In the genomic region with DNA sequence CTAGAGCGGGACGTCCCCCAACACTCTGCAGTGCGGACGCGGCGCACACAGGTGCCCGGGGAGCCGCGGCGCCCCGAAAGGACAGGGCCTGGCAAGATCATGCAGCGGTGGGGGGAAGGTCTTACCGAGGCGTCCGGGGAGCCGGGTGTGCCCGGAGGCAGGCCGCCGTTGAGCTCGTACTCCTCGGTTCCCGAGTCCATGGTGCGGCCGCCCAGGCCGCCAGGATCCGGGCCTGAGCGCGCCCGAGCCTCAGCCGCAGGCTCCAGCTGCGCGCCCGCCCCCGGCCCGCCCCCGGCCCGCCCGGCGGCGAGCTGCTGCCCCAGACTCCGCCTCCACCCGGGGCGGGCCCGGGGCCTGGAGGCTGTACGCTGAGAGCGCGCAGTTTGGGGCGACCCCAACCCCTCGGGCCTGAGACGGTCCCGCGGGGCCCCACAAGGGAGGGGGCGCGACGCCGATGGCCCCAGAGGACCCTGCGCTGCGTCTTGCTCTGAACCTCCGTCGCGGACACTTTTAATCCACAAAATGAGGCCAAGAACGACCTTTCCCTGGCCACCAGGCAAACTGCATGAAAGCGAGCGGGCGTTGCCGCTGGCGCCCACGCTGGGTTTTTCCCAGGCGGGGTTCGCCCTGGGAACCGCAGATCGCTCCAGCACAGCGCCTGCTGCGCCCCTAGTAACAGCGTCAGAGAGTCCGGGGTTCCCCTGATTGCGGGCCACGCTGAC, we compare ENCODE assay signal across 8 cellular contexts. TPM values are rescaled to one million over a fixed set of nuclear protein-coding genes. Genes with fewer than 3 reads are reported as not detected.
DNase-seq lines count a peak whose midpoint lies in the region; ATAC-seq and TF ChIP-seq lines count a peak whose summit lies in the region.

A gene with protein sequence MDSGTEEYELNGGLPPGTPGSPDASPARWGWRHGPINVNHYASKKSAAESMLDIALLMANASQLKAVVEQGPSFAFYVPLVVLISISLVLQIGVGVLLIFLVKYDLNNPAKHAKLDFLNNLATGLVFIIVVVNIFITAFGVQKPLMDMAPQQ (minus strand): TSS at position 234 of the 722 bp plus-strand sequence. CDS start 34 bp downstream, at position 200.

- peak within 1 kb of the TSS; percentile 73 for H2AK5ac ChIP-seq in neuronal stem cell (ENCODE audit: low read depth, low read length)

- peak within 1 kb of the TSS; percentile 20 for H3K4ac ChIP-seq in neuronal stem cell (ENCODE audit: low read length)

- H3K23ac ChIP-seq in neuronal stem cell (ENCODE audit: low read depth, low read length, poor library complexity): peak within 1 kb of the TSS; percentile 62

- peaks cover 26% of the 10 kb centered on the region for H3K4me1 ChIP-seq in PC-9 (replicated peaks; ENCODE audit: insufficient read depth)
- H3K4me1 ChIP-seq in neuronal stem cell (ENCODE audit: control insufficient read depth in 2 of 2, insufficient read depth in 1 of 2, low read depth in 1 of 2, low read length in 2 of 2): peaks cover 13 to 17% of the 10 kb centered on the region in 2 donors

- H2BK12ac ChIP-seq in neuronal stem cell (ENCODE audit: low read length): peak within 1 kb of the TSS; percentile 33

- no peak within 1 kb of the TSS for H2BK120ac ChIP-seq in neuronal stem cell (ENCODE audit: low read depth, low read length)

- H3K9ac ChIP-seq in neuronal stem cell (ENCODE audit: low read depth, low read length, poor library complexity): peak within 1 kb of the TSS; percentile 96

- peaks cover 30% of the 10 kb centered on the region for H4K20me1 ChIP-seq in PC-9 (ENCODE audit: insufficient read depth)

- DNase-seq in C1 segment of cervical spinal cord (lab: John Stamatoyannopoulos, UW) (peak in 11 of 14 donors; percentile 55 to 83 (median 68)), PC-9 (peak in 1 of 2 experiments; percentile 76), fibroblast of villous mesenchyme (ENCODE audit: low read depth) (peak; percentile 71), neuronal stem cell (ENCODE audit: low spot score) (peak; percentile 76)
- DNase-seq in activated T-helper 9 cell treated with anti-CD3 and anti-CD28 coated beads, Interleukin-2, amount 50 U/mL, for 16 hours (ENCODE audit: low read depth): peak; percentile 88

- peaks cover 48% of the 10 kb centered on the region for H3K79me2 ChIP-seq in PC-9 (ENCODE audit: low read depth)

- H3K36me3 ChIP-seq in PC-9 (ENCODE audit: low read depth): no peaks in the 10 kb centered on the region
- no peaks in the 10 kb centered on the region for H3K36me3 ChIP-seq in neuronal stem cell (replicated peaks in 1 of 2; ENCODE audit: control insufficient read depth in 2 of 2, insufficient read depth in 2 of 2, low read length in 2 of 2)

- peak within 1 kb of the TSS; percentile 94 for H3K18ac ChIP-seq in neuronal stem cell (ENCODE audit: low read length)

- intact Hi-C loops in PC-9 (cut with micrococcal nuclease; ENCODE audit: unreplicated experiment): loop anchor here (5.0 kb wide), 1 partner anchor 443 kb away; a partner anchor contains a TSS

- H3K9me3 ChIP-seq in PC-9 (ENCODE audit: insufficient read depth, low read depth) (no peaks in the 10 kb centered on the region), neuronal stem cell (replicated peaks in 1 of 2; ENCODE audit: control insufficient read depth in 2 of 2, insufficient read depth in 1 of 2, low read depth in 1 of 2, low read length in 2 of 2) (peaks cover 0 to 3% of the 10 kb centered on the region in 2 donors)

- H4K91ac ChIP-seq in neuronal stem cell (ENCODE audit: low read depth, low read length, poor library complexity): no peak within 1 kb of the TSS

- H3K4me2 ChIP-seq in PC-9 (peak within 1 kb of the TSS; percentile 82), neuronal stem cell (ENCODE audit: insufficient read depth, low read length, poor library complexity, severe bottlenecking) (peak within 1 kb of the TSS; percentile 93)

- WGBS in neuronal stem cell (ENCODE audit: extremely low coverage in 2 of 2, insufficient read length in 2 of 2, insufficient replicate concordance in 1 of 2), 2 donors: no CpG with 5 or more reads among the region's 78 CpGs

- H3K27me3 ChIP-seq in PC-9 (ENCODE audit: insufficient read depth, low read depth) (no peaks in the 10 kb centered on the region), neuronal stem cell (ENCODE audit: control insufficient read depth in 3 of 3, insufficient read depth in 3 of 3, low read depth in 1 of 3, low read length in 3 of 3) (peaks cover 0 to 8% (median 8%) of the 10 kb centered on the region in 3 experiments)

- H2BK5ac ChIP-seq in neuronal stem cell (ENCODE audit: low read length): peak within 1 kb of the TSS; percentile 75

- peak within 1 kb of the TSS; percentile 88 for H2AFZ ChIP-seq in PC-9
- peak within 1 kb of the TSS; percentile 98 for H2AFZ ChIP-seq in neuronal stem cell (ENCODE audit: low read length)

- POLR2A ChIA-PET in PC-9 (lab: Charles Lee; ENCODE audit: unreplicated experiment): interaction anchor here (0.6 to 0.7 kb wide), 4 partner anchors 18 to 96 kb away, joined by 4 to 14 read pairs (median 6); no protein-coding TSS in a partner anchor

- H3K14ac ChIP-seq in neuronal stem cell (ENCODE audit: low read length): no peak within 1 kb of the TSS

- peaks cover 3% of the 10 kb centered on the region; the same call in 1 of the 2 replicates for H3F3A ChIP-seq in PC-9 (ENCODE audit: insufficient read depth, low read depth)

- H4K8ac ChIP-seq in neuronal stem cell (ENCODE audit: low read depth, low read length): no peak within 1 kb of the TSS

- H3K9me2 ChIP-seq in PC-9 (ENCODE audit: insufficient read depth): no peaks in the 10 kb centered on the region

- ATAC-seq in GM18909 (IDR thresholded peaks at IDR 0.05; ENCODE audit: poor library complexity, unreplicated experiment) (peak; percentile 77), HG03159 (IDR thresholded peaks at IDR 0.05; ENCODE audit: unreplicated experiment) (peak; percentile 62)

- TF ChIP-seq CTCF in PC-9 (conservative IDR thresholded peaks at IDR 0.05) (no peak), fibroblast of villous mesenchyme (IDR thresholded peaks at IDR 0.05; ENCODE audit: insufficient read depth, low read depth, low read length) (no peak), subcutaneous adipose tissue (IDR thresholded peaks at IDR 0.05; ENCODE audit: low read depth) (no peak)

- peaks cover 7% of the 10 kb centered on the region for H3K79me1 ChIP-seq in neuronal stem cell (ENCODE audit: low read depth, low read length)

- CTCF ChIA-PET in PC-9 (lab: Charles Lee): interaction anchor here (0.6 to 0.7 kb wide), 3 partner anchors 26 to 880 kb away, joined by 3 read pairs; no protein-coding TSS in a partner anchor

- H3K4me3 ChIP-seq in PC-9 (peak within 1 kb of the TSS; percentile 88), fibroblast of villous mesenchyme (ENCODE audit: low read depth, low read length) (peak within 1 kb of the TSS; percentile 78), neuronal stem cell (ENCODE audit: low read length in 2 of 2) (peak within 1 kb of the TSS; percentile 73 to 91)

- peak within 1 kb of the TSS; percentile 46 for H2BK15ac ChIP-seq in neuronal stem cell (ENCODE audit: low read length)

- H3K27ac ChIP-seq in PC-9: peak within 1 kb of the TSS; percentile 38
- peak within 1 kb of the TSS; percentile 59 for H3K27ac ChIP-seq in neuronal stem cell (replicated peaks; ENCODE audit: low read length)

- TSS peak; percentile 74 for BruUV-seq in PC-9 (replicated peaks; lab: Mats Ljungman, UMichigan)

RNA-seq across cellular contexts. Expression of the gene that starts here (rescaled TPM):
- total RNA-seq in PC-9 (2021) (115 TPM in 2 replicates), fibroblast of villous mesenchyme (30.3 and 33.7 TPM in 2 replicates), subcutaneous adipose tissue (10 to 100 TPM; 57.0 to 84.6 (median 69.0) TPM)
- 36.0 TPM for polyA plus RNA-seq in neuronal stem cell (2013, experiment 1 of 2)
- polyA plus RNA-seq in neuronal stem cell (2013, experiment 2 of 2): 35.7 TPM
